ENCODE assay signal across 8 cellular contexts in the genomic region with DNA sequence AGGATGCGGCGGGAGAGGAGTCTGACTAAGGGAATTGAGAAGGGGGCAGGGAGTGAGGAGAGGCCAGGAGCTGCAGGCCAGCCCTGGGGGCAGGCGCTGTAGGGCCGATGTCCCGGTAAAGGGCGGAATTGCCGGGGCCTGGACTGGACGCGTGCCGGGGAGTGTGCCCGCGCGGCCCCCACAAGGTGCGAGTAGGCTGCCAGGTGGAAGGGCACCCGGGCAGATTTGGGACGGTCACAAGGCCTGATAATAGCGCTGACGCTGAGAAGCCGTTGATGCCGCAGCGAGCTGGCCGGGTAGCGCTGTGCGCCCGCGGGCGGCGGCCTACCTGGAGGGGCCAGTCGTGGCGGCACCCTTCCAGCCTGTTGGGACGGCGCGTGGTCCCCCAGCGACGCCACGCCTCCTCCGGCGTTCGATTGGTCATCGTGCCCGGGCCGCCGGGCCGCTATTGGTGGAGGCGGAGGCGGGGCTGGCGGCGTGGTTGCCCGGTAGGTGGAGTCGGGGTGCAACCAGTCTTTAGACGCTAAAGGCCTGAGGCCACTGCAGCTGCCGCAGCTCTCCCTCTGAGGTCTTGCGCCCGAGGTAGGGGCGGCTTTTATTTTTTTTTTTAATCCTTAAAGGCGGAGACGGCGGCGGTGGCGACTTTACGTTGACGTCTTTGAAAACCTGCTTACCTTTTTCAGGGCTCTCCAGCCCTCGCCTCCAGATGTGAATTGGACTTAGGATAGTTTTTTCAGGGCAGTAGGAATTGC. TPM values are rescaled to one million over a fixed set of nuclear protein-coding genes. Genes with fewer than 3 reads are reported as not detected.
A peak's percentile ranks its signal among the peaks of the same experiment; 100 is the strongest.
DNase-seq lines count a peak whose midpoint lies in the region; ATAC-seq and TF ChIP-seq lines count a peak whose summit lies in the region.

No MANE protein-coding gene starts in this region.

- peak overlapping the region; percentile 24; the same call in 1 of the 2 replicates for H3K4ac ChIP-seq in H9 (ENCODE audit: low read depth, low read length)

- peak overlapping the region; percentile 99 for H3K27ac Mint-ChIP-seq in H9
- H3K27ac Mint-ChIP-seq in glutamatergic neuron (ENCODE audit: unreplicated experiment): peak overlapping the region; percentile 97

- H3K18ac ChIP-seq in H9 (ENCODE audit: insufficient read length, low read depth, low read length): peak overlapping the region; percentile 90

- no peaks in the 10 kb centered on the region for H3K27me3 ChIP-seq in H9 (ENCODE audit: insufficient read depth, low read length)
- H3K27me3 ChIP-seq in upper lobe of right lung: no peaks in the 10 kb centered on the region

- H3K36me3 Mint-ChIP-seq in H9 (ENCODE audit: insufficient read depth in 1 of 3, low read depth in 3 of 3): peaks cover 0 to 14% (median 3%) of the 10 kb centered on the region in 3 experiments; a peak in 4 of 7 replicates
- no peaks in the 10 kb centered on the region for H3K36me3 Mint-ChIP-seq in glutamatergic neuron (ENCODE audit: unreplicated experiment)

- peak overlapping the region; percentile 63 for H3K4me2 ChIP-seq in H9 (ENCODE audit: insufficient read depth, insufficient read length, low read length)

- peak; percentile 97 for ATAC-seq in upper lobe of right lung

- H3K23me2 ChIP-seq in H9 (ENCODE audit: insufficient read length, low read depth, low read length, poor library complexity, severe bottlenecking): peaks cover 2% of the 10 kb centered on the region

- DNase-seq in H9 (peak; percentile 97), NB4 (ENCODE audit: low read depth) (peak; percentile 97), glutamatergic neuron (peak; percentile 99), pons (ENCODE audit: low spot score) (peak; percentile 92), upper lobe of right lung (peak; percentile 99), amygdala (lab: John Stamatoyannopoulos, UW) (no peak)
- DNase-seq in activated gamma-delta T cell treated with anti-CD3 and anti-CD28 coated beads, Interleukin-2, amount 50 U/mL, for 16 hours (ENCODE audit: low read depth): peak; percentile 92

- H4K5ac ChIP-seq in H9 (ENCODE audit: insufficient read length, low read depth, low read length): no peak overlapping the region

- no CpG with 5 or more reads among the region's 63 CpGs for WGBS in H9 (ENCODE audit: extremely low coverage, insufficient read length, low lambda C conversion rate)

- H3K14ac ChIP-seq in H9 (ENCODE audit: insufficient read depth, low read length): peak overlapping the region; percentile 90

- H2BK12ac ChIP-seq in H9 (ENCODE audit: insufficient read length, low read depth, low read length): no peak overlapping the region

- peak; percentile 87 for TF ChIP-seq POLR2A in NB4 (IDR thresholded peaks at IDR 0.05; ENCODE audit: extremely low read depth, insufficient read length)

- no peak overlapping the region for H4K8ac ChIP-seq in H9 (replicated peaks; ENCODE audit: insufficient read length, low read depth, low read length)

- peaks cover 7% of the 10 kb centered on the region for H3K79me1 ChIP-seq in H9 (ENCODE audit: insufficient read depth, low read depth, low read length, poor library complexity, severe bottlenecking)

- H2BK5ac ChIP-seq in H9 (ENCODE audit: insufficient read length, low read length): no peak overlapping the region

- H2AK5ac ChIP-seq in H9 (ENCODE audit: insufficient read length, low read length): no peak overlapping the region

- no peak overlapping the region for H2BK120ac ChIP-seq in H9 (ENCODE audit: low read depth, low read length, poor library complexity, severe bottlenecking)

- no peak; the same call in 2 of the 3 replicates for TF ChIP-seq CTCF in H9 (conservative IDR thresholded peaks at IDR 0.05)
- no peak for TF ChIP-seq CTCF in NB4 (IDR thresholded peaks at IDR 0.05; ENCODE audit: low read depth, low read length)
- no peak for TF ChIP-seq CTCF in glutamatergic neuron (IDR thresholded peaks at IDR 0.05; ENCODE audit: partially characterized antibody, unreplicated experiment)
- no peak for TF ChIP-seq CTCF in upper lobe of right lung (IDR thresholded peaks at IDR 0.05)

- H4K20me1 ChIP-seq in H9 (ENCODE audit: control insufficient read depth, insufficient read depth, insufficient read length): no peaks in the 10 kb centered on the region

- H3K4me1 ChIP-seq in ES-I3 (ENCODE audit: insufficient read depth, low read length) (peaks cover 10% of the 10 kb centered on the region), H9 (ENCODE audit: insufficient read depth, low read length) (no peaks in the 10 kb centered on the region), upper lobe of right lung (peaks cover 13% of the 10 kb centered on the region)

- peak overlapping the region; percentile 80 for H3K4me3 ChIP-seq in NB4 (ENCODE audit: low read depth, low read length)
- H3K4me3 ChIP-seq in upper lobe of right lung: peak overlapping the region; percentile 75

- H3K9ac ChIP-seq in ES-I3 (ENCODE audit: low read depth, low read length) (peak overlapping the region; percentile 76), H9 (ENCODE audit: extremely low read depth, insufficient read length, low read length) (peak overlapping the region; percentile 85)

- H3K27me3 Mint-ChIP-seq in H9 (ENCODE audit: low read depth): peaks cover 2% of the 10 kb centered on the region; the same call in 1 of the 2 replicates
- H3K27me3 Mint-ChIP-seq in glutamatergic neuron (ENCODE audit: unreplicated experiment): peaks cover 5% of the 10 kb centered on the region

- H3K9me3 ChIP-seq in ES-I3 (ENCODE audit: control insufficient read depth, insufficient read depth, low read length) (no peaks in the 10 kb centered on the region), H9 (ENCODE audit: control insufficient read depth, low read depth, low read length) (no peaks in the 10 kb centered on the region), upper lobe of right lung (no peaks in the 10 kb centered on the region)

- H2AFZ ChIP-seq in H9 (ENCODE audit: low read length): no peak overlapping the region

- no peak overlapping the region for H3T11ph ChIP-seq in H9 (ENCODE audit: low read length)

- H4K91ac ChIP-seq in H9 (ENCODE audit: insufficient read length, low read depth, low read length): peak overlapping the region; percentile 88

- H3K4me1 Mint-ChIP-seq in H9 (peaks cover 17 to 35% of the 10 kb centered on the region in 2 experiments), glutamatergic neuron (ENCODE audit: low read depth, unreplicated experiment) (peaks cover 7% of the 10 kb centered on the region)

- H3K36me3 ChIP-seq in ES-I3 (ENCODE audit: insufficient read depth, low read length) (no peaks in the 10 kb centered on the region), upper lobe of right lung (peaks cover 2% of the 10 kb centered on the region)

- H3K4me3 Mint-ChIP-seq in H9 (peak overlapping the region; percentile 98), glutamatergic neuron (ENCODE audit: unreplicated experiment) (peak overlapping the region; percentile 98)

- H3K27ac ChIP-seq in H9 (ENCODE audit: insufficient read length, low read depth, low read length) (peak overlapping the region; percentile 54), upper lobe of right lung (peak overlapping the region; percentile 95)

- no peak overlapping the region for H3K23ac ChIP-seq in H9 (ENCODE audit: insufficient read length, low read depth, low read length)

- no peak overlapping the region for H3K56ac ChIP-seq in H9 (ENCODE audit: insufficient read length, low read depth, low read length)

- intact Hi-C loops in upper lobe of right lung (cut with DNase I): no loop called here

- H3K79me2 ChIP-seq in H9 (ENCODE audit: insufficient read depth, low read length): peaks cover 28% of the 10 kb centered on the region; the same call in 1 of the 2 replicates

- no peak overlapping the region for H2BK15ac ChIP-seq in H9 (ENCODE audit: low read depth, low read length)

- H2BK20ac ChIP-seq in H9 (ENCODE audit: low read depth, low read length, poor library complexity, severe bottlenecking): no peak overlapping the region

- H3K9me3 Mint-ChIP-seq in H9: no peaks in the 10 kb centered on the region
- peaks cover 3% of the 10 kb centered on the region for H3K9me3 Mint-ChIP-seq in glutamatergic neuron (ENCODE audit: unreplicated experiment)

RNA-seq across cellular contexts. Expression of gene SLC25A38, which starts 0.9 kb away (rescaled TPM):
- total RNA-seq in H9 (2021) (47.9 and 48.2 TPM in 2 replicates), glutamatergic neuron (ENCODE audit: unreplicated experiment) (21.1 TPM), upper lobe of right lung (27.9 TPM)

RNA-seq across cellular contexts. Expression of gene RPSA, which starts 22.4 kb away (rescaled TPM):
- total RNA-seq in H9 (2021): 2,077 and 2,145 TPM in 2 replicates
- total RNA-seq in glutamatergic neuron (ENCODE audit: unreplicated experiment): 716 TPM
- 732 TPM for total RNA-seq in upper lobe of right lung

RNA-seq across cellular contexts. Expression of gene CCR8, which starts 54.6 kb away (rescaled TPM):
- total RNA-seq in H9 (2021) (0.31 and 0.64 TPM in 2 replicates), glutamatergic neuron (ENCODE audit: unreplicated experiment) (not detected), upper lobe of right lung (not detected)

Comparison
In these comparisons a context has a peak if more than half of its experiments do, and no peak if none do; other contexts are left out.
1. DNase-seq: peak in H9 (single experiment), NB4 (single experiment), activated gamma-delta T cell treated with anti-CD3 and anti-CD28 coated beads, Interleukin-2, amount 50 U/mL, for 16 hours (single experiment), glutamatergic neuron (single experiment), pons (single experiment) and upper lobe of right lung (single experiment); none in amygdala (0 of 56).